Comparison of ENCODE assay signal across 19 cellular contexts in genomic region chr9:109901191-109901590, GRCh38.
A peak's percentile ranks its signal among the peaks of the same experiment; 100 is the strongest.
DNase-seq lines count a peak whose midpoint lies in the region; ATAC-seq and TF ChIP-seq lines count a peak whose summit lies in the region.
"Had no signal": no experiment of that assay in that cellular context is flagged by ENCODE, and none has a peak within 500 bp of the region (broad histone marks: within the 10 kb centered on the region; RNA-seq: fewer than 3 reads in every experiment).

No MANE protein-coding gene starts in this region.

- peak overlapping the region; percentile 56 for H3K27ac Mint-ChIP-seq in stimulated activated naive B cell treated with anti-CD40 and anti-IgM and Interleukin-4, amounts not matched to agents 10 μg/mL and 1 μg/mL and 100 μg/mL, for 72 hours
- H3K27ac Mint-ChIP-seq: activated CD8-positive, alpha-beta memory T cell treated with anti-CD3 and anti-CD28 coated beads, Interleukin-2, amount 10 ng/mL, durations not matched to agents 7 days and 5 days; activated T-helper 2 cell treated with anti-CD3 and anti-CD28 coated beads, Interferon-gamma antibody, Interleukin-2, Interleukin-4, amounts not matched to agents 10 μg/mL and 5 μg/mL and 100 μg/mL, durations not matched to agents 14 hours and 24 hours and 36 hours; stimulated activated effector memory CD8-positive, alpha-beta T cell treated with anti-CD3 and anti-CD28 coated beads, Interleukin-12 subunit alpha, Interleukin-12 subunit beta, amount 100 ng/mL, for 72 hours had no signal

- H3K27ac ChIP-seq in left lung = no peak overlapping the region
- H3K27ac ChIP-seq: BLaER1 treated with 17β-estradiol and CSF1 and Interleukin-3, amounts not matched to agents 10 nM and 100 nM; foreskin keratinocyte; SK-N-MC; tibial artery had no signal

- H3K9me3 Mint-ChIP-seq in stimulated activated naive B cell treated with anti-CD40 and anti-IgM and Interleukin-4, amounts not matched to agents 10 μg/mL and 1 μg/mL and 100 μg/mL, for 72 hours = no peaks in the 10 kb centered on the region
- H3K9me3 Mint-ChIP-seq: activated T-helper 2 cell treated with anti-CD3 and anti-CD28 coated beads, Interferon-gamma antibody, Interleukin-2, Interleukin-4, amounts not matched to agents 10 μg/mL and 5 μg/mL and 100 μg/mL, durations not matched to agents 14 hours and 24 hours and 36 hours; stimulated activated effector memory CD8-positive, alpha-beta T cell treated with anti-CD3 and anti-CD28 coated beads, Interleukin-12 subunit alpha, Interleukin-12 subunit beta, amount 100 ng/mL, for 72 hours had no signal

- peaks cover 0 to 5% of the 10 kb centered on the region in 2 donors for H3K27me3 Mint-ChIP-seq in stimulated activated naive B cell treated with anti-CD40 and anti-IgM and Interleukin-4, amounts not matched to agents 10 μg/mL and 1 μg/mL and 100 μg/mL, for 72 hours

- H3K4me1 Mint-ChIP-seq in stimulated activated naive B cell treated with anti-CD40 and anti-IgM and Interleukin-4, amounts not matched to agents 10 μg/mL and 1 μg/mL and 100 μg/mL, for 72 hours = peaks cover 20 to 32% of the 10 kb centered on the region in 2 donors
- H3K4me1 Mint-ChIP-seq: stimulated activated effector memory CD8-positive, alpha-beta T cell treated with anti-CD3 and anti-CD28 coated beads, Interleukin-12 subunit alpha, Interleukin-12 subunit beta, amount 100 ng/mL, for 72 hours had no signal

- H3K4me3 ChIP-seq in left lung = no peak overlapping the region
- H3K4me3 ChIP-seq: BLaER1 treated with 17β-estradiol and CSF1 and Interleukin-3, amounts not matched to agents 10 nM and 100 nM; SK-N-MC; tibial artery had no signal

- H3K4me3 Mint-ChIP-seq in stimulated activated naive B cell treated with anti-CD40 and anti-IgM and Interleukin-4, amounts not matched to agents 10 μg/mL and 1 μg/mL and 100 μg/mL, for 72 hours = no peak overlapping the region
- H3K4me3 Mint-ChIP-seq: activated CD8-positive, alpha-beta memory T cell treated with anti-CD3 and anti-CD28 coated beads, Interleukin-2, amount 10 ng/mL, durations not matched to agents 7 days and 5 days; stimulated activated effector memory CD8-positive, alpha-beta T cell treated with anti-CD3 and anti-CD28 coated beads, Interleukin-12 subunit alpha, Interleukin-12 subunit beta, amount 100 ng/mL, for 72 hours had no signal

- DNase-seq in Right ventricle myocardium superior (no peak), Right ventricle myocardium inferior (ENCODE audit: missing footprints) (no peak), dermis blood vessel endothelial cell (peak; percentile 35), left lung (no peak), SKM-1 treated with dmso at 0.1 percent for 144 hours (lab: John Stamatoyannopoulos, UW; ENCODE audit: unreplicated experiment) (no peak), NCI-H2227 (lab: John Stamatoyannopoulos, UW; ENCODE audit: unreplicated experiment) (no peak), hypothalamus (lab: John Stamatoyannopoulos, UW) (no peak)
- DNase-seq in stimulated activated naive B cell treated with anti-CD40 and anti-IgM and Interleukin-4, amounts not matched to agents 10 μg/mL and 1 μg/mL and 100 μg/mL, for 72 hours = no peak
- DNase-seq: 8988T; activated CD8-positive, alpha-beta memory T cell treated with anti-CD3 and anti-CD28 coated beads, Interleukin-2, amount 10 ng/mL, durations not matched to agents 7 days and 5 days; cerebellar nuclear complex; DMS 273 treated with DMSO at 0.1 percent for 48 hours; foreskin keratinocyte; NCI-H1436 treated with DMSO at 0.1 percent for 48 hours; tibial artery had no signal

- peak; percentile 36 for ATAC-seq in Right ventricle myocardium superior (ENCODE audit: poor library complexity)
- ATAC-seq in Right ventricle myocardium inferior = no peak
- peak; percentile 37 for ATAC-seq in left lung
- ATAC-seq in stimulated activated naive B cell treated with anti-CD40 and anti-IgM and Interleukin-4, amounts not matched to agents 10 μg/mL and 1 μg/mL and 100 μg/mL, for 72 hours (replicated peaks) = no peak
- ATAC-seq: activated CD8-positive, alpha-beta memory T cell treated with anti-CD3 and anti-CD28 coated beads, Interleukin-2, amount 10 ng/mL, durations not matched to agents 7 days and 5 days; foreskin keratinocyte; stimulated activated effector memory CD8-positive, alpha-beta T cell treated with anti-CD3 and anti-CD28 coated beads, Interleukin-12 subunit alpha, Interleukin-12 subunit beta, amount 100 ng/mL, for 72 hours had no signal

- TF ChIP-seq CTCF in left lung (IDR thresholded peaks at IDR 0.05) = no peak

- H3K27me3 ChIP-seq in left lung = no peaks in the 10 kb centered on the region
- H3K27me3 ChIP-seq: BLaER1 treated with 17β-estradiol and CSF1 and Interleukin-3, amounts not matched to agents 10 nM and 100 nM; foreskin keratinocyte; tibial artery had no signal

- intact Hi-C loops in Right ventricle myocardium superior (cut with DNase I) (loop anchor here (10.0 kb wide), 1 partner anchor 314 kb away; no protein-coding TSS in a partner anchor), Right ventricle myocardium inferior (cut with DNase I) (loop anchor here (5.0 kb wide), 2 partner anchors 316 to 329 kb away; no protein-coding TSS in a partner anchor), left lung (cut with DNase I) (no loop called here)

- H3K36me3 ChIP-seq in left lung = no peaks in the 10 kb centered on the region
- H3K36me3 ChIP-seq: BLaER1 treated with 17β-estradiol and CSF1 and Interleukin-3, amounts not matched to agents 10 nM and 100 nM; tibial artery had no signal

- no peaks in the 10 kb centered on the region for H3K9me3 ChIP-seq in left lung
- H3K9me3 ChIP-seq: BLaER1 treated with 17β-estradiol and CSF1 and Interleukin-3, amounts not matched to agents 10 nM and 100 nM; tibial artery had no signal

- peaks cover 0 to 7% of the 10 kb centered on the region in 2 donors for H3K4me1 ChIP-seq in left lung
- H3K4me1 ChIP-seq: foreskin keratinocyte had no signal

- H3K36me3 Mint-ChIP-seq in stimulated activated naive B cell treated with anti-CD40 and anti-IgM and Interleukin-4, amounts not matched to agents 10 μg/mL and 1 μg/mL and 100 μg/mL, for 72 hours = no peaks in the 10 kb centered on the region
- H3K36me3 Mint-ChIP-seq: activated CD8-positive, alpha-beta memory T cell treated with anti-CD3 and anti-CD28 coated beads, Interleukin-2, amount 10 ng/mL, durations not matched to agents 7 days and 5 days; stimulated activated effector memory CD8-positive, alpha-beta T cell treated with anti-CD3 and anti-CD28 coated beads, Interleukin-12 subunit alpha, Interleukin-12 subunit beta, amount 100 ng/mL, for 72 hours had no signal

Comparison
In these comparisons a context has a peak if more than half of its experiments do, and no peak if none do; other contexts are left out.
1. ATAC-seq: peak in Right ventricle myocardium superior (single experiment) and left lung (single experiment); none in Right ventricle myocardium inferior (single experiment) and stimulated activated naive B cell treated with anti-CD40 and anti-IgM and Interleukin-4, amounts not matched to agents 10 μg/mL and 1 μg/mL and 100 μg/mL, for 72 hours (0 of 2).
2. intact Hi-C loops: an anchor here in Right ventricle myocardium superior (10.0 kb wide) and Right ventricle myocardium inferior (5.0 kb wide); none called in left lung.